Comparison of ENCODE assay signal across 8 cellular contexts in genomic region chr11:117597083-117597482, GRCh38.
DNase-seq lines count a peak whose midpoint lies in the region; ATAC-seq and FAIRE-seq lines count a peak whose summit lies in the region.

No MANE protein-coding gene starts in this region.

- FAIRE-seq in HTR-8/SVneo (lab: Jason Lieb, UNC): no peak

- ATAC-seq in HG03460 (IDR thresholded peaks at IDR 0.05; ENCODE audit: unreplicated experiment) (no peak), HG03378 (IDR thresholded peaks at IDR 0.05; ENCODE audit: unreplicated experiment) (no peak)

- DNase-seq in AG08396 (ENCODE audit: low spot score) (peak; percentile 36), HTR-8/SVneo (ENCODE audit: insufficient read length, low spot score) (peak; percentile 40), iPS-NIHi11 (ENCODE audit: low spot score) (peak; percentile 84), SKM-1 (lab: John Stamatoyannopoulos, UW; ENCODE audit: unreplicated experiment) (no peak), NCI-H345 treated with DMSO at 0.1 percent for 48 hours (lab: John Stamatoyannopoulos, UW; ENCODE audit: unreplicated experiment) (no peak)
- peak; percentile 76 for DNase-seq in activated CD8-positive, alpha-beta memory T cell treated with anti-CD3 and anti-CD28 coated beads, Interleukin-2, amount 50 U/mL, for 48 hours

Comparison
In these comparisons a context has a peak if more than half of its experiments do, and no peak if none do; other contexts are left out.
1. DNase-seq: peak in AG08396 (single experiment), HTR-8/SVneo (single experiment), activated CD8-positive, alpha-beta memory T cell treated with anti-CD3 and anti-CD28 coated beads, Interleukin-2, amount 50 U/mL, for 48 hours (single experiment) and iPS-NIHi11 (single experiment); none in SKM-1 (single experiment) and NCI-H345 treated with DMSO at 0.1 percent for 48 hours (single experiment).